ENCODE assay signal across 16 cellular contexts in the genomic region with DNA sequence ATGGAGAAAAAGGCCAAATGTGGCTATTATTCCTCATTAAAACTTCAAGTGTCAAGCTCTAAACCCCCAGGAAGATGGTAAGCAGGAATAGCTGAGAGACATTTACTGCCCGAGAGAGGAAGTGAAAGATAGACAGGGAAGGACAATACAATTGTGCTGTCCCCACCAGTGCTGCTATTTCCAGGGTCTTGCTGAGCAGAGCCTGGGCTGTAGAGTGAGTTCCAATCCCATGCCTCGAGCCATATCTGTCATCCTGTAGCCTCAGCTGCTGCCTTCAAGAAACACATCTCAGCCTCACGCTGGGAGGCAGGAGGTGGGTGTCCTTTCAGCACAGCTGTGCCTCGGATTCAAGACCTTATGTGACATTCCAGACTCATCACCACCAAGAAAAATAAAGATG.
A peak's percentile ranks its signal among the peaks of the same experiment; 100 is the strongest.
DNase-seq lines count a peak whose midpoint lies in the region; ATAC-seq and TF ChIP-seq lines count a peak whose summit lies in the region.
"Had no signal": no experiment of that assay in that cellular context is flagged by ENCODE, and none has a peak within 500 bp of the region (broad histone marks: within the 10 kb centered on the region; RNA-seq: fewer than 3 reads in every experiment).

No MANE protein-coding gene starts in this region.

- no peaks in the 10 kb centered on the region for H3K27me3 Mint-ChIP-seq in neural progenitor cell (ENCODE audit: insufficient read depth, low read depth)
- H3K27me3 Mint-ChIP-seq: activated naive CD8-positive, alpha-beta T cell; IgD-negative memory B cell had no signal

- H3K4me1 ChIP-seq in gastroesophageal sphincter (peaks cover 0 to 14% (median 0%) of the 10 kb centered on the region in 3 donors), neural progenitor cell (peaks cover 11% of the 10 kb centered on the region)
- H3K4me1 ChIP-seq: body of pancreas had no signal

- H3K27ac Mint-ChIP-seq in neural progenitor cell = peak overlapping the region; percentile 57
- H3K27ac Mint-ChIP-seq: activated CD8-positive, alpha-beta T cell treated with anti-CD3 and anti-CD28 coated beads, Interleukin-2, amount 10 ng/mL, durations not matched to agents 7 days and 5 days; activated naive CD8-positive, alpha-beta T cell; IgD-negative memory B cell had no signal

- DNase-seq in EH (ENCODE audit: low read depth) (peak; percentile 11), NCI-H69 (lab: John Stamatoyannopoulos, UW) (peak; percentile 32), neural progenitor cell (ENCODE audit: low spot score) (no peak), NCI-H526 (lab: John Stamatoyannopoulos, UW) (no peak), COLO668 (lab: John Stamatoyannopoulos, UW; ENCODE audit: unreplicated experiment) (no peak), iPS-NIHi7 (ENCODE audit: extremely low spot score) (no peak)
- no peak for DNase-seq in activated effector memory CD4-positive, alpha-beta T cell treated with anti-CD3 and anti-CD28 coated beads, Interleukin-2, amount 50 U/mL, for 16 hours
- DNase-seq: activated CD8-positive, alpha-beta T cell treated with anti-CD3 and anti-CD28 coated beads, Interleukin-2, amount 10 ng/mL, durations not matched to agents 7 days and 5 days; activated T-cell treated with anti-CD3 and anti-CD28 coated beads, Interleukin-2, amount 50 U/mL, for 48 hours; body of pancreas; mammary epithelial cell; small intestine had no signal

- TF ChIP-seq POLR2A in gastroesophageal sphincter (IDR thresholded peaks at IDR 0.05) = no peak

- peak overlapping the region in 3 of 4 donors; percentile 15 to 22 (median 20) for H3K27ac ChIP-seq in gastroesophageal sphincter
- no peak overlapping the region for H3K27ac ChIP-seq in neural progenitor cell
- H3K27ac ChIP-seq: body of pancreas, thoracic aorta had no signal

- no peaks in the 10 kb centered on the region for H4K20me1 ChIP-seq in neural progenitor cell (ENCODE audit: low read depth)

- no peak overlapping the region for H3K4me2 ChIP-seq in neural progenitor cell

- no peaks in the 10 kb centered on the region for H3K79me2 ChIP-seq in neural progenitor cell (ENCODE audit: low read depth)

- H3K27me3 ChIP-seq in gastroesophageal sphincter (no peaks in the 10 kb centered on the region), neural progenitor cell (no peaks in the 10 kb centered on the region)
- H3K27me3 ChIP-seq: body of pancreas had no signal

- H3K9me3 Mint-ChIP-seq in neural progenitor cell = no peaks in the 10 kb centered on the region
- H3K9me3 Mint-ChIP-seq: IgD-negative memory B cell had no signal

- no peak overlapping the region for H3K9ac ChIP-seq in neural progenitor cell

- H3K9me3 ChIP-seq in gastroesophageal sphincter = no peaks in the 10 kb centered on the region
- no peaks in the 10 kb centered on the region for H3K9me3 ChIP-seq in neural progenitor cell (ENCODE audit: low read depth)
- H3K9me3 ChIP-seq: body of pancreas, thoracic aorta had no signal

- TF ChIP-seq CTCF in gastroesophageal sphincter (IDR thresholded peaks at IDR 0.05) (no peak), neural progenitor cell (IDR thresholded peaks at IDR 0.05) (no peak)

- ATAC-seq in gastroesophageal sphincter = no peak
- ATAC-seq: activated CD8-positive, alpha-beta T cell treated with anti-CD3 and anti-CD28 coated beads, Interleukin-2, amount 10 ng/mL, durations not matched to agents 7 days and 5 days; body of pancreas had no signal

- H3F3A ChIP-seq in neural progenitor cell (ENCODE audit: low read depth) = no peaks in the 10 kb centered on the region

- H3K36me3 Mint-ChIP-seq in neural progenitor cell = no peaks in the 10 kb centered on the region
- H3K36me3 Mint-ChIP-seq: activated naive CD8-positive, alpha-beta T cell; IgD-negative memory B cell had no signal

- WGBS in gastroesophageal sphincter (ENCODE audit: low coverage in 1 of 2), 2 donors = 28 to 67% methylated on average over 2 to 3 of the region's 4 CpGs

- no peak overlapping the region for H2AFZ ChIP-seq in neural progenitor cell (replicated peaks)

- no peak for TF ChIP-seq EP300 in gastroesophageal sphincter (IDR thresholded peaks at IDR 0.05)

- H3K36me3 ChIP-seq in gastroesophageal sphincter (no peaks in the 10 kb centered on the region), neural progenitor cell (no peaks in the 10 kb centered on the region)
- H3K36me3 ChIP-seq: thoracic aorta had no signal

- H3K4me3 ChIP-seq in gastroesophageal sphincter (no peak overlapping the region), neural progenitor cell (no peak overlapping the region)
- H3K4me3 ChIP-seq: body of pancreas, thoracic aorta had no signal

- peaks cover 19% of the 10 kb centered on the region for H3K4me1 Mint-ChIP-seq in neural progenitor cell

- no peak overlapping the region for H3K4me3 Mint-ChIP-seq in neural progenitor cell
- H3K4me3 Mint-ChIP-seq: activated CD8-positive, alpha-beta T cell treated with anti-CD3 and anti-CD28 coated beads, Interleukin-2, amount 10 ng/mL, durations not matched to agents 7 days and 5 days; activated naive CD8-positive, alpha-beta T cell had no signal

Comparison
In these comparisons a context has a peak if more than half of its experiments do, and no peak if none do; other contexts are left out.
1. DNase-seq: peak in EH (single experiment) and NCI-H69 (single experiment); none in neural progenitor cell (single experiment), NCI-H526 (0 of 2), COLO668 (single experiment), activated effector memory CD4-positive, alpha-beta T cell treated with anti-CD3 and anti-CD28 coated beads, Interleukin-2, amount 50 U/mL, for 16 hours (single experiment) and iPS-NIHi7 (single experiment).